Comparison of ENCODE assay signal across 28 cellular contexts in the genomic region with DNA sequence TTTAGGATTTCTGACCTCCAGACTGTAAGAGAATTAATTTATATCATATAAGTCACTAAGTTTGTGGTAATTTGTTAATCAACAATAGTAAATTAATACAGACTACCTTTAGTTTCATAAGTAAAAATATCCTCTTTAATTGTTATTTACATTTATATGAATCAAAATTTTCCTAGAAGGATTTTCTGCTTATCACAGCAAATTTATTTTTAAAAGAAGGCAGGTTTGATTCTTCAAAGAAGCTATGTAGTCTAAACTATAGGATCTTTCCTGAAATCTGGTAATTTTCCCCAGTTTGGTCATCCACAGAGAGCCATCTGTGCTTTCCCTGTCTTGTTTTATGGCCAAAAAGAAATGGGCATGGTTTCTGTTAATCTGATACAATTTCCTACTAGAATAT.
"Had no signal": no experiment of that assay in that cellular context is flagged by ENCODE, and none has a peak within 500 bp of the region (broad histone marks: within the 10 kb centered on the region; RNA-seq: fewer than 3 reads in every experiment).

No MANE protein-coding gene starts in this region.

- H3K9me3 ChIP-seq: colonic mucosa, esophagus squamous epithelium, gastrocnemius medialis, heart right ventricle, left lung, lower lobe of right lung, mucosa of descending colon had no signal

- DNase-seq: colonic mucosa; cortex of kidney; dermis blood vessel endothelial cell; effector CD8-positive, alpha-beta T cell; effector memory CD8-positive, alpha-beta T cell; endodermal cell; erythroblast; esophagus squamous epithelium; foreskin fibroblast; foreskin melanocyte; gastrocnemius medialis; glutamatergic neuron; head of caudate nucleus; heart right ventricle; hippocampal formation; left cardiac atrium; left lung; left ventricle myocardium superior; lower lobe of right lung; mesenchymal stem cell; mucosa of descending colon; naive B cell had no signal

- H3K36me3 Mint-ChIP-seq: naive B cell had no signal

- H3K36me3 ChIP-seq: colonic mucosa, esophagus squamous epithelium, gastrocnemius medialis, left lung, lower lobe of right lung had no signal

- H3K4me3 ChIP-seq: colonic mucosa, esophagus squamous epithelium, gastrocnemius medialis, heart right ventricle, left lung, lower lobe of right lung, mucosa of descending colon had no signal

- H3K4me1 ChIP-seq: colonic mucosa, esophagus squamous epithelium, gastrocnemius medialis, left lung, lower lobe of right lung had no signal

- H3K27me3 ChIP-seq: colonic mucosa, esophagus squamous epithelium, gastrocnemius medialis, heart right ventricle, left lung had no signal

- ATAC-seq: effector memory CD8-positive, alpha-beta T cell; esophagus mucosa; gastrocnemius medialis; heart right ventricle; left cardiac atrium; left lung; left ventricle myocardium superior; lower lobe of right lung; mucosa of descending colon had no signal

- H3K27ac Mint-ChIP-seq: effector memory CD8-positive, alpha-beta T cell; endodermal cell; mesothelial cell of epicardium had no signal

- FAIRE-seq: endometrium, islet of Langerhans, keratinocyte had no signal

- H3K27me3 Mint-ChIP-seq: effector memory CD8-positive, alpha-beta T cell; naive B cell had no signal

- H3K27ac ChIP-seq: colonic mucosa, epithelial cell of prostate, esophagus squamous epithelium, gastrocnemius medialis, heart right ventricle, left lung, lower lobe of right lung had no signal

- H3K4me1 Mint-ChIP-seq: mesothelial cell of epicardium had no signal

- H3K4me3 Mint-ChIP-seq: effector memory CD8-positive, alpha-beta T cell; endodermal cell; mesothelial cell of epicardium; naive B cell had no signal
